In genomic region chr10:92691042-92691590, GRCh38 we compare ENCODE assay signal across 9 cellular contexts. TPM values are rescaled to one million over a fixed set of nuclear protein-coding genes. Genes with fewer than 3 reads are reported as not detected.
DNase-seq lines count a peak whose midpoint lies in the region; ATAC-seq and TF ChIP-seq lines count a peak whose summit lies in the region.
"Had no signal": no experiment of that assay in that cellular context is flagged by ENCODE, and none has a peak within 500 bp of the region (broad histone marks: within the 10 kb centered on the region; RNA-seq: fewer than 3 reads in every experiment).

No MANE protein-coding gene starts in this region.

- H3K9me3 ChIP-seq in body of pancreas (no peaks in the 10 kb centered on the region), lung (ENCODE audit: control insufficient read depth in 2 of 2, insufficient read depth in 1 of 2, low read length in 1 of 2) (no peaks in the 10 kb centered on the region), transverse colon (no peaks in the 10 kb centered on the region)
- H3K9me3 ChIP-seq: BE2C had no signal

- H3K27me3 ChIP-seq in body of pancreas (no peaks in the 10 kb centered on the region), lung (ENCODE audit: control insufficient read depth, insufficient read depth) (no peaks in the 10 kb centered on the region), transverse colon (peaks cover 79% of the 10 kb centered on the region)
- H3K27me3 ChIP-seq: BE2C had no signal

- CTCF ChIA-PET in activated CD4-positive, alpha-beta T cell treated with anti-CD3 and anti-CD28 coated beads, Interleukin-2, amount 10 ng/mL, durations not matched to agents 7 days and 5 days (lab: Charles Lee) = interaction anchor here (0.6 kb wide), 1 partner anchor 953 kb away, joined by 4 read pairs; no protein-coding TSS in a partner anchor

- H3K36me3 Mint-ChIP-seq in activated CD4-positive, alpha-beta T cell treated with anti-CD3 and anti-CD28 coated beads, Interleukin-2, amount 10 ng/mL, durations not matched to agents 7 days and 5 days (ENCODE audit: low read depth) = peaks cover 4% of the 10 kb centered on the region

- H3K4me3 ChIP-seq in body of pancreas (peak overlapping the region in 1 of 2 donors; percentile 74), lung (peak overlapping the region; percentile 55), transverse colon (peak overlapping the region in 2 of 4 donors; percentile 76 to 77)

- H3K27ac Mint-ChIP-seq in activated CD4-positive, alpha-beta T cell treated with anti-CD3 and anti-CD28 coated beads, Interleukin-2, amount 10 ng/mL, durations not matched to agents 7 days and 5 days = no peak overlapping the region

- intact Hi-C loops in body of pancreas (cut with DNase I) = no loop called here
- intact Hi-C loops in transverse colon (cut with DNase I; ENCODE audit: low total_unique reads) = no loop called here

- peaks cover 32% of the 10 kb centered on the region for H3K4me1 ChIP-seq in body of pancreas
- peaks cover 0 to 2% of the 10 kb centered on the region in 2 donors for H3K4me1 ChIP-seq in lung (ENCODE audit: control insufficient read depth in 2 of 2, insufficient read depth in 2 of 2, low read length in 2 of 2)
- H3K4me1 ChIP-seq in transverse colon = peaks cover 0 to 31% (median 14%) of the 10 kb centered on the region in 4 donors
- H3K4me1 ChIP-seq: BE2C had no signal

- no peak for ATAC-seq in body of pancreas
- no peak for ATAC-seq in lung (ENCODE audit: insufficient read depth, low FRiP score)
- ATAC-seq in GM18868 (IDR thresholded peaks at IDR 0.05; ENCODE audit: unreplicated experiment) = no peak

- peak overlapping the region; percentile 54 for H3K4me3 Mint-ChIP-seq in activated CD4-positive, alpha-beta T cell treated with anti-CD3 and anti-CD28 coated beads, Interleukin-2, amount 10 ng/mL, durations not matched to agents 7 days and 5 days

- in situ Hi-C loops in transverse colon (cut with MboI; ENCODE audit: low pct_ligation_motif_present in 1 of 4, low pct_unique_long_range_greater_than_20kb in 1 of 4, low sequenced_read_pairs in 3 of 4) = no loop called here

- POLR2A ChIA-PET in activated CD4-positive, alpha-beta T cell treated with anti-CD3 and anti-CD28 coated beads, Interleukin-2, amount 10 ng/mL, durations not matched to agents 7 days and 5 days (lab: Charles Lee) = no interaction called here

- peaks cover 22% of the 10 kb centered on the region for H3K4me1 Mint-ChIP-seq in activated CD4-positive, alpha-beta T cell treated with anti-CD3 and anti-CD28 coated beads, Interleukin-2, amount 10 ng/mL, durations not matched to agents 7 days and 5 days

- H3K27ac ChIP-seq in body of pancreas (peak overlapping the region; percentile 25 to 92 (median 88)), lung (ENCODE audit: low read depth in 1 of 2, low read length in 1 of 2) (peak overlapping the region; percentile 47 to 98), transverse colon (peak overlapping the region; percentile 75 to 83 (median 79))

- TF ChIP-seq POLR2A in body of pancreas (IDR thresholded peaks at IDR 0.05) (no peak), transverse colon (IDR thresholded peaks at IDR 0.05) (no peak)

- no peak for TF ChIP-seq EP300 in transverse colon (IDR thresholded peaks at IDR 0.05; ENCODE audit: low read depth)

- H3K27me3 Mint-ChIP-seq in activated CD4-positive, alpha-beta T cell treated with anti-CD3 and anti-CD28 coated beads, Interleukin-2, amount 10 ng/mL, durations not matched to agents 7 days and 5 days = peaks cover 77% of the 10 kb centered on the region

- H3K36me3 ChIP-seq in body of pancreas (replicated peaks in 1 of 2; ENCODE audit: insufficient read depth in 1 of 2, low read depth in 2 of 2) (no peaks in the 10 kb centered on the region), lung (ENCODE audit: control insufficient read depth in 2 of 2, insufficient read depth in 2 of 2, low read length in 2 of 2) (peaks cover 0 to 2% of the 10 kb centered on the region in 2 donors), transverse colon (no peaks in the 10 kb centered on the region)
- H3K36me3 ChIP-seq: BE2C had no signal

- TF ChIP-seq CTCF in body of pancreas (IDR thresholded peaks at IDR 0.05) (no peak), lung (IDR thresholded peaks at IDR 0.05; ENCODE audit: control extremely low read depth, extremely low read depth) (no peak), transverse colon (IDR thresholded peaks at IDR 0.05) (no peak)

- WGBS in body of pancreas, 2 donors = 43 to 61% methylated on average over 26 of the region's 26 CpGs
- WGBS in lung, 2 donors = 15 to 38% methylated on average over 26 of the region's 26 CpGs
- 48 to 58% methylated on average over 7 to 26 of the region's 26 CpGs for WGBS in transverse colon (ENCODE audit: low coverage in 1 of 2), 2 donors

- no peaks in the 10 kb centered on the region for H3K9me3 Mint-ChIP-seq in activated CD4-positive, alpha-beta T cell treated with anti-CD3 and anti-CD28 coated beads, Interleukin-2, amount 10 ng/mL, durations not matched to agents 7 days and 5 days

- DNase-seq in activated CD4-positive, alpha-beta T cell treated with anti-CD3 and anti-CD28 coated beads, Interleukin-2, amount 10 ng/mL, durations not matched to agents 7 days and 5 days = no peak
- no peak for DNase-seq in activated CD4-positive, alpha-beta T cell treated with anti-CD3 and anti-CD28 coated beads for 1 hour
- DNase-seq in body of pancreas (peak; percentile 9 to 30 (median 16)), lung (ENCODE audit: low spot score) (peak; percentile 29), transverse colon (no peak), putamen (ENCODE audit: low spot score) (no peak), LoVo (ENCODE audit: low spot score) (no peak)
- DNase-seq: BE2C had no signal

RNA-seq across cellular contexts. Expression of gene HHEX, which starts 1.4 kb away (rescaled TPM):
- under 1 TPM in 1 of 2 experiments, not detected in 1; 0.25 TPM for total RNA-seq in activated CD4-positive, alpha-beta T cell treated with anti-CD3 and anti-CD28 coated beads, Interleukin-2, amount 10 ng/mL, durations not matched to agents 7 days and 5 days
- total RNA-seq in body of pancreas (10 to 100 TPM; 33.5 to 37.9 TPM), lung (10 to 100 TPM; 16.8 to 17.3 TPM), transverse colon (1 to 10 TPM in 3 of 4 donors, under 1 TPM in 1; 0.80 to 7.9 (median 4.8) TPM)
- polyA plus RNA-seq in lung = 10 to 100 TPM; 15.3 to 18.6 TPM

Comparison
In these comparisons a context has a peak if more than half of its experiments do, and no peak if none do; other contexts are left out.
1. DNase-seq: peak in body of pancreas (4 of 4) and lung (single experiment); none in activated CD4-positive, alpha-beta T cell treated with anti-CD3 and anti-CD28 coated beads, Interleukin-2, amount 10 ng/mL, durations not matched to agents 7 days and 5 days (single experiment), activated CD4-positive, alpha-beta T cell treated with anti-CD3 and anti-CD28 coated beads for 1 hour (single experiment), transverse colon (single experiment), putamen (single experiment) and LoVo (single experiment).
2. Peak in every context shown above with its lines, with median percentiles within 50 percentile points of each other: H3K27ac ChIP-seq.